16 cellular contexts compared by ENCODE assay signal in the genomic region with DNA sequence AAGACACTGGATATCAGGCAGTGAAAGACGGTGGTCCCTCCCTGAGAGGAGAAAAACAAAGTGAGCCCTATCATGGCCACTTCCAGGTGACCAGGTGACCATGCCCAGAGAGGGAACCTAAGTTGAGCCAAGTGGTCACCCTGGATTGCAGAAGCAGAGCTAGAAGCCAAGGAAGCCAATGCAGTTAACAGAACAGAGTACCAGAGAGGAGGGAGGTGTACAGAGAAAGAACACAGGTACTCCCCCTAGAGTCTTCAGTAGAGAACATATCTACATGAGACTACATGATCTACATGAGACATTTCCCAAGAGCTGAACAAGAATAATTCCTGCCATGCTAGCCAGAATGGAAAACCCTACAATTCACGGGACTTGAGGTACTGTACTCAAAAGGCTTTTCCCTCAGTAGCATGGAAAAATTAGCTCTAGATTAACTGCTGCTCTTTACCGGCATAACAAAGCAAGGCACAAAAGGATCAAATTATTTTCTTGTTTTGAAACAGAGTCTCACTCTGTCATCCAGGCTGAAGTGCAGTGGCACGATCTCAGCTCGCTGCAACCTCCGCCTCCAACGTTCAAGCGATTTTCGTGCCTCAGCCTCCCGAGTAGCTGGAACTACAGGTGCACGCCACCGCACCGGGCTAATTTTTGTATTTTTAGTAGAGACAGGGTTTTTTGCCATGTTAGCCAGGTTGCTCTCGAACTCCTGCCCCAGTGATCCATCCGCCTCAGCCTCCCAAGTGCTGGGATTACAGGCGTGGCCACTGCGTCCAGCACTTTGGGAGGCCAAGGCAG. TPM values are rescaled to one million over a fixed set of nuclear protein-coding genes. Genes with fewer than 3 reads are reported as not detected.
A peak's percentile ranks its signal among the peaks of the same experiment; 100 is the strongest.
DNase-seq lines count a peak whose midpoint lies in the region; ATAC-seq and TF ChIP-seq lines count a peak whose summit lies in the region.
"Had no signal": no experiment of that assay in that cellular context is flagged by ENCODE, and none has a peak within 500 bp of the region (broad histone marks: within the 10 kb centered on the region; RNA-seq: fewer than 3 reads in every experiment).

No MANE protein-coding gene starts in this region.

- H3K4me1 ChIP-seq in GM23338 (ENCODE audit: insufficient read depth): no peaks in the 10 kb centered on the region
- peaks cover 1% of the 10 kb centered on the region for H3K4me1 ChIP-seq in CD4-positive, alpha-beta memory T cell (ENCODE audit: insufficient read depth, low read length)

- H3K36me3 ChIP-seq in GM23338 (ENCODE audit: insufficient read depth): no peaks in the 10 kb centered on the region
- no peaks in the 10 kb centered on the region for H3K36me3 ChIP-seq in CD4-positive, alpha-beta memory T cell (ENCODE audit: insufficient read depth, low read length)
- H3K36me3 ChIP-seq: cardiac muscle cell, gastroesophageal sphincter, thyroid gland had no signal

- H3K36me3 Mint-ChIP-seq in GM23338 (ENCODE audit: low read depth): peaks cover 4% of the 10 kb centered on the region; the same call in 2 of the 3 replicates
- H3K36me3 Mint-ChIP-seq in CD4-positive, alpha-beta memory T cell: peaks cover 0 to 4% of the 10 kb centered on the region in 2 donors

- no peaks in the 10 kb centered on the region for H3K9me3 ChIP-seq in CD4-positive, alpha-beta memory T cell (ENCODE audit: control insufficient read depth in 1 of 2, low read length in 2 of 2)
- H3K9me3 ChIP-seq: gastroesophageal sphincter, thyroid gland had no signal

- CTCF ChIA-PET in CD4-positive, alpha-beta memory T cell (lab: Charles Lee; ENCODE audit: partially characterized antibody): no interaction called here

- DNase-seq in GM23338 (ENCODE audit: low spot score): peak; percentile 27
- peak; percentile 70 for DNase-seq in OCI-M1 (lab: John Stamatoyannopoulos, UW)
- DNase-seq in erythroblast (lab: John Stamatoyannopoulos, UW): peak; percentile 17 to 33
- DNase-seq in NCI-H2081 (lab: John Stamatoyannopoulos, UW): no peak
- no peak for DNase-seq in CD4-positive, alpha-beta memory T cell
- no peak for DNase-seq in T-helper 9 cell
- DNase-seq: activated CD4-positive, alpha-beta T cell treated with anti-CD3 and anti-CD28 coated beads for 48 hours; NCI-H146; stimulated activated CD8-positive, alpha-beta memory T cell treated with anti-CD3 and anti-CD28 coated beads, Interleukin-4, amount 100 ng/mL, for 48 hours; thyroid gland had no signal

- POLR2A ChIA-PET in CD4-positive, alpha-beta memory T cell (lab: Charles Lee; ENCODE audit: partially characterized antibody): no interaction called here

- H3K4me3 Mint-ChIP-seq in GM23338: no peak overlapping the region
- no peak overlapping the region for H3K4me3 Mint-ChIP-seq in CD4-positive, alpha-beta memory T cell

- H3K27ac Mint-ChIP-seq in GM23338: no peak overlapping the region
- H3K27ac Mint-ChIP-seq in CD4-positive, alpha-beta memory T cell: peak overlapping the region in 2 of 7 donors; percentile 35 to 83
- H3K27ac Mint-ChIP-seq: activated naive CD4-positive, alpha-beta T cell treated with anti-CD3 and anti-CD28 coated beads, Interleukin-2, amount 50 U/mL, for 72 hours had no signal

- no peak overlapping the region for H3K4me2 ChIP-seq in GM23338

- intact Hi-C loops in CD4-positive, alpha-beta memory T cell (cut with micrococcal nuclease): no loop called here

- peaks cover 91% of the 10 kb centered on the region for H3K79me2 ChIP-seq in GM23338 (replicated peaks; ENCODE audit: insufficient read depth)

- no peaks in the 10 kb centered on the region for H3K9me3 Mint-ChIP-seq in GM23338
- H3K9me3 Mint-ChIP-seq in CD4-positive, alpha-beta memory T cell: no peaks in the 10 kb centered on the region
- H3K9me3 Mint-ChIP-seq: activated naive CD4-positive, alpha-beta T cell treated with anti-CD3 and anti-CD28 coated beads, Interleukin-2, amount 50 U/mL, for 72 hours had no signal

- no peaks in the 10 kb centered on the region for H3F3A ChIP-seq in GM23338 (replicated peaks; ENCODE audit: low read depth)

- H3K27ac ChIP-seq in 22Rv1 (no peak overlapping the region), GM23338 (ENCODE audit: low read depth) (no peak overlapping the region)
- no peak overlapping the region for H3K27ac ChIP-seq in CD4-positive, alpha-beta memory T cell (ENCODE audit: low read depth, low read length)
- H3K27ac ChIP-seq: gastroesophageal sphincter, thyroid gland had no signal

- TF ChIP-seq POLR2A in erythroblast (IDR thresholded peaks at IDR 0.05; ENCODE audit: low read length): no peak

- H4K20me1 ChIP-seq in GM23338 (replicated peaks; ENCODE audit: insufficient read depth): peaks cover 34% of the 10 kb centered on the region

- TF ChIP-seq CTCF in 22Rv1 (IDR thresholded peaks at IDR 0.05) (peak; percentile 15; the same call in 1 of the 2 replicates), GM23338 (conservative IDR thresholded peaks at IDR 0.05; ENCODE audit: low read depth in 2 of 2) (peak; percentile 32 to 33; a peak in 3 of 4 replicates)

- no peak overlapping the region for H2AFZ ChIP-seq in GM23338

- H3K4me1 Mint-ChIP-seq in GM23338: no peaks in the 10 kb centered on the region; the same call in 2 of the 3 replicates
- H3K4me1 Mint-ChIP-seq in CD4-positive, alpha-beta memory T cell: peaks cover 8 to 18% (median 16%) of the 10 kb centered on the region in 4 donors

- peak; percentile 74 for ATAC-seq in GM23338
- no peak for ATAC-seq in GM21825 (IDR thresholded peaks at IDR 0.05; ENCODE audit: unreplicated experiment)
- ATAC-seq: activated naive CD4-positive, alpha-beta T cell treated with anti-CD3 and anti-CD28 coated beads, Interleukin-2, amount 50 U/mL, for 72 hours; gastroesophageal sphincter; sciatic nerve had no signal

- H3K27me3 Mint-ChIP-seq in GM23338 (ENCODE audit: insufficient read depth, low read depth, poor library complexity): no peaks in the 10 kb centered on the region
- H3K27me3 Mint-ChIP-seq in CD4-positive, alpha-beta memory T cell: no peaks in the 10 kb centered on the region

- no peaks in the 10 kb centered on the region for H3K27me3 ChIP-seq in GM23338 (ENCODE audit: insufficient read depth)
- H3K27me3 ChIP-seq in CD4-positive, alpha-beta memory T cell (ENCODE audit: insufficient read depth, low read length): no peaks in the 10 kb centered on the region
- H3K27me3 ChIP-seq: cardiac muscle cell, gastroesophageal sphincter, thyroid gland had no signal

- no peaks in the 10 kb centered on the region for H3K9me2 ChIP-seq in GM23338 (ENCODE audit: insufficient read depth)

- H3K4me3 ChIP-seq in GM23338: no peak overlapping the region
- no peak overlapping the region for H3K4me3 ChIP-seq in CD4-positive, alpha-beta memory T cell (ENCODE audit: low read length in 2 of 2)
- H3K4me3 ChIP-seq: cardiac muscle cell, gastroesophageal sphincter, thyroid gland had no signal

TF ChIP-seq in GM23338, 12 proteins besides CTCF, POLR2A, EP300 and RAD21 (continues in another document):
- TF ChIP-seq NANOG (IDR thresholded peaks at IDR 0.05; ENCODE audit: borderline replicate concordance): no peak
- TF ChIP-seq CREB1 (CRISPR knock-in tag; IDR thresholded peaks at IDR 0.05; ENCODE audit: low read depth): no peak

RNA-seq across cellular contexts. Expression of gene ROCK2, which starts 23.5 kb away (rescaled TPM):
- 27.0 and 28.0 TPM in 2 replicates for total RNA-seq in GM23338 (2014; rRNA removed; shearing (Covaris generic))
- 12.6 and 16.4 TPM in 2 replicates for polyA plus RNA-seq in GM23338 (2016; fragmentation: Nextera tagmentation; extraction: Ambion mirVana)
- 10 to 100 TPM; 24.3 to 26.7 TPM for total RNA-seq in CD4-positive, alpha-beta memory T cell
- polyA plus RNA-seq in CD4-positive, alpha-beta memory T cell: 10 to 100 TPM in 1 of 2 donors, 1 to 10 TPM in 1; 4.0 to 18.8 TPM

Comparison
In these comparisons a context has a peak if more than half of its experiments do, and no peak if none do; other contexts are left out.
1. DNase-seq: peak in GM23338 (single experiment), OCI-M1 (single experiment) and erythroblast (2 of 2); none in NCI-H2081 (0 of 2), CD4-positive, alpha-beta memory T cell (0 of 5) and T-helper 9 cell (single experiment).